ENCODE assay signal across 23 cellular contexts in genomic region chr14:95341115-95341514, GRCh38. TPM values are rescaled to one million over a fixed set of nuclear protein-coding genes. Genes with fewer than 3 reads are reported as not detected.
DNase-seq lines count a peak whose midpoint lies in the region; ATAC-seq, FAIRE-seq and TF ChIP-seq lines count a peak whose summit lies in the region.
"Had no signal": no experiment of that assay in that cellular context is flagged by ENCODE, and none has a peak within 500 bp of the region (broad histone marks: within the 10 kb centered on the region; RNA-seq: fewer than 3 reads in every experiment).

No MANE protein-coding gene starts in this region.

- no peak overlapping the region for H3K4me3 Mint-ChIP-seq in endodermal cell

- H3K27ac ChIP-seq in body of pancreas (peak overlapping the region; percentile 91 to 98 (median 93)), pancreas (peak overlapping the region; percentile 69 to 90 (median 77)), endodermal cell (ENCODE audit: low read depth, low read length) (no peak overlapping the region)
- no peak overlapping the region for H3K27ac ChIP-seq in effector memory CD4-positive, alpha-beta T cell (ENCODE audit: insufficient read depth, low read length, poor library complexity, severe bottlenecking)

- DNase-seq in ELR (ENCODE audit: low read depth), result peak; percentile 43
- no peak for DNase-seq in body of pancreas
- DNase-seq in fibroblast of mammary gland (ENCODE audit: low read depth), result peak; percentile 23
- no peak for DNase-seq in pancreas
- no peak for DNase-seq in effector memory CD4-positive, alpha-beta T cell
- no peak for DNase-seq in NOMO-1 (lab: John Stamatoyannopoulos, UW; ENCODE audit: unreplicated experiment in 2 of 2)
- no peak for DNase-seq in endodermal cell
- DNase-seq: ACHN, AML-193, Caco-2, DMS153, EL, NCI-H1436, NCI-H2029 treated with DMSO at 0.1 percent for 48 hours, NCI-H510A, NCI-H774, SHP77, SK-N-SH had no signal

- no peak for FAIRE-seq in pancreas (lab: Jason Lieb, UNC)
- FAIRE-seq: GM19239, K562 had no signal

- H3K36me3 ChIP-seq in body of pancreas (replicated peaks in 1 of 2; ENCODE audit: insufficient read depth in 1 of 2, low read depth in 2 of 2) (no peaks in the 10 kb centered on the region), pancreas (no peaks in the 10 kb centered on the region), endodermal cell (ENCODE audit: control insufficient read depth, insufficient read depth, low read length) (no peaks in the 10 kb centered on the region)
- H3K36me3 ChIP-seq in effector memory CD4-positive, alpha-beta T cell (ENCODE audit: control insufficient read depth, insufficient read depth, low read length), result no peaks in the 10 kb centered on the region
- H3K36me3 ChIP-seq: HAP-1 had no signal

- no peaks in the 10 kb centered on the region for H3K9me3 Mint-ChIP-seq in endodermal cell

- H3K27me3 Mint-ChIP-seq in endodermal cell (ENCODE audit: insufficient read depth), result peaks cover 3% of the 10 kb centered on the region

- H3K4me3 ChIP-seq in body of pancreas (no peak overlapping the region), fibroblast of mammary gland (ENCODE audit: control insufficient read depth, low read depth, low read length) (no peak overlapping the region), pancreas (no peak overlapping the region), endodermal cell (ENCODE audit: low read length) (no peak overlapping the region)
- no peak overlapping the region for H3K4me3 ChIP-seq in effector memory CD4-positive, alpha-beta T cell (ENCODE audit: insufficient read depth, low read depth, low read length, poor library complexity, severe bottlenecking)
- H3K4me3 ChIP-seq: HAP-1, K562 had no signal

- H3K27me3 ChIP-seq in body of pancreas (no peaks in the 10 kb centered on the region), pancreas (no peaks in the 10 kb centered on the region), endodermal cell (ENCODE audit: control insufficient read depth, insufficient read depth, low read length, poor library complexity, severe bottlenecking) (no peaks in the 10 kb centered on the region)
- H3K27me3 ChIP-seq in effector memory CD4-positive, alpha-beta T cell (replicated peaks; ENCODE audit: control insufficient read depth, insufficient read depth, low read length, poor library complexity, severe bottlenecking), result no peaks in the 10 kb centered on the region

- no peak overlapping the region for H3K9ac ChIP-seq in endodermal cell (ENCODE audit: extremely low read depth, low read length, poor library complexity, severe bottlenecking)
- H3K9ac ChIP-seq: SK-N-SH had no signal

- no peak for TF ChIP-seq POLR2A in body of pancreas (IDR thresholded peaks at IDR 0.05)

- no peak for TF ChIP-seq CTCF in body of pancreas (IDR thresholded peaks at IDR 0.05)
- no peak for TF ChIP-seq CTCF in fibroblast of mammary gland (conservative IDR thresholded peaks at IDR 0.05; ENCODE audit: control insufficient read depth, insufficient read depth, low read depth, low read length)
- TF ChIP-seq CTCF in pancreas (IDR thresholded peaks at IDR 0.05), result no peak
- TF ChIP-seq CTCF in endodermal cell (conservative IDR thresholded peaks at IDR 0.05), result no peak

- H3K4me1 Mint-ChIP-seq in endodermal cell, result no peaks in the 10 kb centered on the region

- H3K4me1 ChIP-seq in body of pancreas, result peaks cover 61% of the 10 kb centered on the region
- peaks cover 20 to 47% (median 38%) of the 10 kb centered on the region in 3 donors for H3K4me1 ChIP-seq in pancreas
- no peaks in the 10 kb centered on the region for H3K4me1 ChIP-seq in effector memory CD4-positive, alpha-beta T cell (ENCODE audit: control insufficient read depth, insufficient read depth, low read length, poor library complexity, severe bottlenecking)
- peaks cover 3% of the 10 kb centered on the region for H3K4me1 ChIP-seq in endodermal cell (ENCODE audit: control insufficient read depth, insufficient read depth, low read length)
- H3K4me1 ChIP-seq: Caco-2, HAP-1 had no signal

- H3K9me3 ChIP-seq in body of pancreas, result no peaks in the 10 kb centered on the region
- H3K9me3 ChIP-seq in pancreas, result no peaks in the 10 kb centered on the region
- no peaks in the 10 kb centered on the region for H3K9me3 ChIP-seq in effector memory CD4-positive, alpha-beta T cell (ENCODE audit: control insufficient read depth, low read length)
- H3K9me3 ChIP-seq in endodermal cell (ENCODE audit: control insufficient read depth, low read length), result no peaks in the 10 kb centered on the region
- H3K9me3 ChIP-seq: Caco-2, HAP-1, SK-N-SH had no signal

- 94 to 100% methylated on average over 1 of the region's 1 CpG for WGBS in body of pancreas, 2 donors
- 96 to 100% methylated on average over 1 of the region's 1 CpG for WGBS in pancreas, 2 donors
- WGBS in endodermal cell (ENCODE audit: insufficient coverage in 1 of 2, insufficient read length in 1 of 2), 2 experiments, result 100% methylated on average over 1 of the region's 1 CpG

- H3K27ac Mint-ChIP-seq in endodermal cell, result no peak overlapping the region

- H3K36me3 Mint-ChIP-seq in endodermal cell (ENCODE audit: low read depth), result no peaks in the 10 kb centered on the region

- intact Hi-C loops in body of pancreas (cut with DNase I), result no loop called here
- intact Hi-C loops in pancreas (cut with DNase I), result no loop called here

- ATAC-seq in body of pancreas, result no peak
- no peak for ATAC-seq in pancreas
- no peak for ATAC-seq in GM19452 (IDR thresholded peaks at IDR 0.05; ENCODE audit: unreplicated experiment)
- ATAC-seq: K562, Panc1 had no signal

RNA-seq across cellular contexts. Expression of gene CLMN, which starts 21.4 kb away (rescaled TPM):
- total RNA-seq in body of pancreas (10 to 100 TPM; 53.7 to 54.7 TPM), pancreas (10 to 100 TPM; 50.0 to 78.1 (median 68.2) TPM), endodermal cell (10 to 100 TPM in 1 of 2 donors, 1 to 10 TPM in 1; 9.5 to 11.7 TPM)
- polyA plus RNA-seq in pancreas, result 10 to 100 TPM; 17.4 to 21.3 TPM
- 9.5 TPM for polyA plus RNA-seq in endodermal cell (2013, experiment 1 of 2)
- 8.2 TPM for polyA plus RNA-seq in endodermal cell (2013, experiment 2 of 2)

Comparison
In these comparisons a context has a peak if more than half of its experiments do, and no peak if none do; other contexts are left out.
1. DNase-seq: peak in ELR (single experiment) and fibroblast of mammary gland (single experiment); none in body of pancreas (0 of 4), pancreas (0 of 6), effector memory CD4-positive, alpha-beta T cell (0 of 3), NOMO-1 (0 of 2) and endodermal cell (single experiment).
2. H3K27ac ChIP-seq: peak in body of pancreas (4 of 4) and pancreas (4 of 4); none in effector memory CD4-positive, alpha-beta T cell (single experiment) and endodermal cell (single experiment).
3. RNA of gene CLMN, which starts 21.4 kb away (total RNA-seq): 50.0 to 78.1 TPM in pancreas and 53.7 to 54.7 TPM in body of pancreas; 9.5 to 11.7 TPM in endodermal cell; every median in the first group is over 4 times any median in the second.